8 cellular contexts compared by ENCODE assay signal in genomic region chr1:144922785-144923184, GRCh38.
DNase-seq lines count a peak whose midpoint lies in the region; TF ChIP-seq lines count a peak whose summit lies in the region.
"Not testable (repeated sequence)": the region's sequence is repeated elsewhere in the genome, so short reads cannot be mapped to it uniquely, and the experiment has no call there.

No MANE protein-coding gene starts in this region.

- H3K36me3 ChIP-seq in liver (ENCODE audit: control insufficient read depth in 4 of 4, insufficient read depth in 3 of 4, low read depth in 1 of 4, low read length in 3 of 4); parathyroid adenoma (ENCODE audit: control insufficient read depth, insufficient read depth, low read length): not testable (repeated sequence)

- not testable (repeated sequence) for H2AFZ ChIP-seq in parathyroid adenoma

- not testable (repeated sequence) for H3K9me3 ChIP-seq in liver (ENCODE audit: control insufficient read depth in 4 of 4, low read length in 3 of 4); parathyroid adenoma (ENCODE audit: control insufficient read depth, low read length)

- TF ChIP-seq RAD21 in liver (IDR thresholded peaks at IDR 0.05): not testable (repeated sequence)

- H3K79me2 ChIP-seq in parathyroid adenoma: not testable (repeated sequence)

- H3K27me3 ChIP-seq in liver (ENCODE audit: control insufficient read depth in 4 of 4, insufficient read depth in 4 of 4, low read length in 3 of 4); parathyroid adenoma (ENCODE audit: control insufficient read depth, insufficient read depth, low read length): not testable (repeated sequence)

- not testable (repeated sequence) for TF ChIP-seq CTCF in liver (IDR thresholded peaks at IDR 0.05; ENCODE audit: low read depth, low read length, missing input control); parathyroid adenoma (IDR thresholded peaks at IDR 0.05)

- not testable (repeated sequence) for H3K4me3 ChIP-seq in liver (ENCODE audit: low read depth in 1 of 3, low read length in 3 of 3); parathyroid adenoma (ENCODE audit: low read depth, low read length)

- DNase-seq in ACHN (peak; percentile 14), ELF-1 (ENCODE audit: low read depth, low spot score) (peak; percentile 0), RKO (ENCODE audit: low spot score) (peak; percentile 0), astrocyte of the hippocampus (ENCODE audit: low read depth, low spot score) (peak; percentile 36), fibroblast of gingiva (ENCODE audit: low read depth) (peak; percentile 0), iris pigment epithelial cell (ENCODE audit: low read depth) (peak; percentile 10)

- H3K4me2 ChIP-seq in parathyroid adenoma (ENCODE audit: low read length): not testable (repeated sequence)

- not testable (repeated sequence) for H3K9ac ChIP-seq in liver (ENCODE audit: low read depth in 1 of 2, low read length in 2 of 2); parathyroid adenoma

- 50% methylated on average over 3 of the region's 4 CpGs for WGBS in liver

- H3K27ac ChIP-seq in liver (ENCODE audit: low read depth in 1 of 2, low read length in 2 of 2): not testable (repeated sequence)
- H3K27ac ChIP-seq in parathyroid adenoma: peak overlapping the region; percentile 15

- in situ Hi-C loops in ACHN (cut with HindIII; ENCODE audit: low pct_ligation_motif_present, low pct_unique_long_range_greater_than_20kb, low sequenced_read_pairs): not testable (repeated sequence)

- H3K4me1 ChIP-seq in liver (ENCODE audit: control insufficient read depth in 4 of 4, insufficient read depth in 4 of 4, low read length in 3 of 4); parathyroid adenoma: not testable (repeated sequence)

TF ChIP-seq in liver, 16 proteins besides CTCF, POLR2A, EP300 and RAD21:
- TF ChIP-seq RXRA (IDR thresholded peaks at IDR 0.05): peak in 1 of 2 donors; percentile 32
- peak; percentile 15 for TF ChIP-seq NR2F2 (IDR thresholded peaks at IDR 0.05)
